In genomic region chr13:44165172-44165894, GRCh38 we compare ENCODE assay signal across 20 cellular contexts.
DNase-seq lines count a peak whose midpoint lies in the region; ATAC-seq and TF ChIP-seq lines count a peak whose summit lies in the region.
"Had no signal": no experiment of that assay in that cellular context is flagged by ENCODE, and none has a peak within 500 bp of the region (broad histone marks: within the 10 kb centered on the region; RNA-seq: fewer than 3 reads in every experiment).

No MANE protein-coding gene starts in this region.

- H2BK15ac ChIP-seq in mesenchymal stem cell (ENCODE audit: low read depth, poor library complexity, severe bottlenecking): no peak overlapping the region

- H3K4me3 ChIP-seq in esophagus muscularis mucosa: no peak overlapping the region
- no peak overlapping the region for H3K4me3 ChIP-seq in mesenchymal stem cell (ENCODE audit: insufficient read depth in 1 of 2, low read depth in 1 of 2, low read length in 2 of 2)
- no peak overlapping the region for H3K4me3 ChIP-seq in CD8-positive, alpha-beta T cell (ENCODE audit: low read depth, low read length)
- H3K4me3 ChIP-seq: MG63, PC-9 had no signal

- H3K14ac ChIP-seq in mesenchymal stem cell (ENCODE audit: low read length in 2 of 2): no peak overlapping the region

- H3K4me3 Mint-ChIP-seq in CD8-positive, alpha-beta T cell: no peak overlapping the region
- H3K4me3 Mint-ChIP-seq in MCF 10A (ENCODE audit: unreplicated experiment): no peak overlapping the region
- H3K4me3 Mint-ChIP-seq: CD4-positive, alpha-beta memory T cell had no signal

- no peak overlapping the region for H2AK5ac ChIP-seq in mesenchymal stem cell (ENCODE audit: low read length, severe bottlenecking)

- BruUV-seq in MCF 10A (replicated peaks; lab: Mats Ljungman, UMichigan): no TSS peak

- H2BK5ac ChIP-seq in mesenchymal stem cell (ENCODE audit: low read depth, low read length, poor library complexity, severe bottlenecking): no peak overlapping the region

- no peak overlapping the region for H3K4me2 ChIP-seq in mesenchymal stem cell (ENCODE audit: low read length, poor library complexity, severe bottlenecking)
- H3K4me2 ChIP-seq: PC-9 had no signal

- H3K27ac ChIP-seq in esophagus muscularis mucosa (replicated peaks in 1 of 4): no peak overlapping the region
- no peak overlapping the region for H3K27ac ChIP-seq in mesenchymal stem cell (ENCODE audit: low read length, poor library complexity, severe bottlenecking)
- H3K27ac ChIP-seq in CD8-positive, alpha-beta T cell (ENCODE audit: low read depth, low read length): no peak overlapping the region
- H3K27ac ChIP-seq: HL-60, PC-9, RWPE1 had no signal

- 84% methylated on average over 2 of the region's 2 CpGs for WGBS in esophagus muscularis mucosa
- WGBS in mesenchymal stem cell: 94% methylated on average over 2 of the region's 2 CpGs

- POLR2A ChIA-PET in CD8-positive, alpha-beta T cell (lab: Charles Lee): no interaction called here
- POLR2A ChIA-PET in MCF 10A (lab: Yijun Ruan, JAX): interaction anchor here (1.2 to 1.8 kb wide), 4 partner anchors 14 to 136 kb away, joined by 3 to 9 read pairs (median 4); no protein-coding TSS in a partner anchor

- H3K9ac ChIP-seq in mesenchymal stem cell (ENCODE audit: low read length): no peak overlapping the region

- H3K36me3 Mint-ChIP-seq in CD8-positive, alpha-beta T cell: no peaks in the 10 kb centered on the region
- no peaks in the 10 kb centered on the region for H3K36me3 Mint-ChIP-seq in MCF 10A (ENCODE audit: insufficient read depth, unreplicated experiment)
- H3K36me3 Mint-ChIP-seq: CD4-positive, alpha-beta memory T cell had no signal

- H3K36me3 ChIP-seq in esophagus muscularis mucosa (no peaks in the 10 kb centered on the region), mesenchymal stem cell (ENCODE audit: control insufficient read depth in 1 of 2, insufficient read depth in 2 of 2, low read depth in 1 of 2, low read length in 2 of 2) (no peaks in the 10 kb centered on the region)
- H3K36me3 ChIP-seq in CD8-positive, alpha-beta T cell (ENCODE audit: insufficient read depth, low read length): no peaks in the 10 kb centered on the region
- H3K36me3 ChIP-seq: BE2C, MG63 had no signal

- no peak for TF ChIP-seq EP300 in esophagus muscularis mucosa (IDR thresholded peaks at IDR 0.05)

- H4K91ac ChIP-seq in mesenchymal stem cell (ENCODE audit: low read length): no peak overlapping the region

- ATAC-seq in HG03432 (IDR thresholded peaks at IDR 0.05; ENCODE audit: unreplicated experiment): no peak
- no peak for ATAC-seq in CD8-positive, alpha-beta T cell
- ATAC-seq in HG03439 (IDR thresholded peaks at IDR 0.05; ENCODE audit: unreplicated experiment): no peak

- no peak overlapping the region for H4K8ac ChIP-seq in mesenchymal stem cell (ENCODE audit: low read length)

- no peak overlapping the region for H3K4ac ChIP-seq in mesenchymal stem cell (ENCODE audit: low read depth in 1 of 2, low read length in 2 of 2)

- intact Hi-C loops in esophagus muscularis mucosa (cut with DNase I) (no loop called here), MCF 10A (cut with micrococcal nuclease) (no loop called here)
- intact Hi-C loops in CD8-positive, alpha-beta T cell (cut with DNase I, micrococcal nuclease): no loop called here

- no peak overlapping the region for H3K18ac ChIP-seq in mesenchymal stem cell (ENCODE audit: low read depth in 1 of 2, low read length in 2 of 2)

- TF ChIP-seq CTCF in esophagus muscularis mucosa (IDR thresholded peaks at IDR 0.05) (no peak), MCF 10A (IDR thresholded peaks at IDR 0.05; ENCODE audit: unreplicated experiment) (no peak)
- TF ChIP-seq CTCF in CD8-positive, alpha-beta T cell (IDR thresholded peaks at IDR 0.05): no peak

- DNase-seq in SKM-1 treated with dmso at 0.1 percent for 144 hours (lab: John Stamatoyannopoulos, UW; ENCODE audit: unreplicated experiment) (peak; percentile 12), SKM-1 (lab: John Stamatoyannopoulos, UW; ENCODE audit: unreplicated experiment) (no peak), esophagus muscularis mucosa (ENCODE audit: extremely low spot score) (peak; percentile 37), mesenchymal stem cell (no peak), MCF 10A (ENCODE audit: unreplicated experiment) (no peak)
- no peak for DNase-seq in CD8-positive, alpha-beta T cell
- DNase-seq: BE2C; CD4-positive, alpha-beta memory T cell; DMS53; IMR-90; Karpas-422; MG63; NCI-H1105; NCI-H2227 treated with DMSO at 0.1 percent for 48 hours; NCI-H510A treated with DMSO at 0.1 percent for 48 hours; PC-9 had no signal

- H3K27me3 Mint-ChIP-seq in CD8-positive, alpha-beta T cell (ENCODE audit: low read depth): no peaks in the 10 kb centered on the region
- H3K27me3 Mint-ChIP-seq in MCF 10A (ENCODE audit: insufficient read depth, unreplicated experiment): no peaks in the 10 kb centered on the region

- no peaks in the 10 kb centered on the region for H3K9me3 Mint-ChIP-seq in CD8-positive, alpha-beta T cell
- no peaks in the 10 kb centered on the region for H3K9me3 Mint-ChIP-seq in MCF 10A (ENCODE audit: unreplicated experiment)

- no peak overlapping the region for H3K27ac Mint-ChIP-seq in CD8-positive, alpha-beta T cell
- no peak overlapping the region for H3K27ac Mint-ChIP-seq in MCF 10A (ENCODE audit: low read depth, unreplicated experiment)
- H3K27ac Mint-ChIP-seq: CD4-positive, alpha-beta memory T cell had no signal

- CTCF ChIA-PET in CD8-positive, alpha-beta T cell (lab: Charles Lee): no interaction called here
- CTCF ChIA-PET in MCF 10A (lab: Yijun Ruan, JAX): interaction anchor here (0.7 to 1.2 kb wide), 2 partner anchors 25 to 253 kb away, joined by 3 read pairs; no protein-coding TSS in a partner anchor

- H3K79me1 ChIP-seq in mesenchymal stem cell (replicated peaks; ENCODE audit: low read length, poor library complexity, severe bottlenecking): no peaks in the 10 kb centered on the region

- no peaks in the 10 kb centered on the region for H3K27me3 ChIP-seq in esophagus muscularis mucosa
- H3K27me3 ChIP-seq in mesenchymal stem cell (ENCODE audit: control insufficient read depth in 1 of 2, insufficient read depth in 1 of 2, low read length in 2 of 2): peaks cover 0 to 15% of the 10 kb centered on the region in 2 experiments
- no peaks in the 10 kb centered on the region for H3K27me3 ChIP-seq in CD8-positive, alpha-beta T cell (ENCODE audit: insufficient read depth, low read length)
- H3K27me3 ChIP-seq: BE2C, MG63 had no signal

- H3K9me3 ChIP-seq in esophagus muscularis mucosa (no peaks in the 10 kb centered on the region), mesenchymal stem cell (ENCODE audit: control insufficient read depth, low read length) (no peaks in the 10 kb centered on the region)
- H3K9me3 ChIP-seq in CD8-positive, alpha-beta T cell (ENCODE audit: low read length): no peaks in the 10 kb centered on the region
- H3K9me3 ChIP-seq: BE2C, MG63 had no signal

- no peak overlapping the region for H2BK120ac ChIP-seq in mesenchymal stem cell (ENCODE audit: low read depth, low read length)

- H3K4me1 ChIP-seq in esophagus muscularis mucosa: peaks cover 14 to 16% (median 16%) of the 10 kb centered on the region in 4 donors
- no peaks in the 10 kb centered on the region for H3K4me1 ChIP-seq in mesenchymal stem cell (ENCODE audit: control insufficient read depth, insufficient read depth, low read depth, low read length)
- no peaks in the 10 kb centered on the region for H3K4me1 ChIP-seq in CD8-positive, alpha-beta T cell (ENCODE audit: insufficient read depth, low read length)
- H3K4me1 ChIP-seq: BE2C had no signal

- H3K23ac ChIP-seq in mesenchymal stem cell (ENCODE audit: low read length in 2 of 2): no peak overlapping the region

- H2AFZ ChIP-seq in mesenchymal stem cell (ENCODE audit: low read depth, low read length): peak overlapping the region; percentile 23
- H2AFZ ChIP-seq: PC-9 had no signal

- no peaks in the 10 kb centered on the region for H3K4me1 Mint-ChIP-seq in CD8-positive, alpha-beta T cell (ENCODE audit: low read depth)
- H3K4me1 Mint-ChIP-seq in MCF 10A (ENCODE audit: insufficient read depth, unreplicated experiment): peaks cover under 1% of the 10 kb centered on the region
- H3K4me1 Mint-ChIP-seq: CD4-positive, alpha-beta memory T cell had no signal

- no peak overlapping the region for H2BK12ac ChIP-seq in mesenchymal stem cell (ENCODE audit: low read length in 2 of 2)

- no peak for TF ChIP-seq POLR2A in esophagus muscularis mucosa (IDR thresholded peaks at IDR 0.05; ENCODE audit: low read depth)

Comparison
In these comparisons a context has a peak if more than half of its experiments do, and no peak if none do; other contexts are left out.
1. DNase-seq: peak in SKM-1 treated with dmso at 0.1 percent for 144 hours (single experiment) and esophagus muscularis mucosa (single experiment); none in SKM-1 (single experiment), mesenchymal stem cell (single experiment), CD8-positive, alpha-beta T cell (0 of 7) and MCF 10A (single experiment).